Comparison of ENCODE assay signal across 1 cellular context in the genomic region with DNA sequence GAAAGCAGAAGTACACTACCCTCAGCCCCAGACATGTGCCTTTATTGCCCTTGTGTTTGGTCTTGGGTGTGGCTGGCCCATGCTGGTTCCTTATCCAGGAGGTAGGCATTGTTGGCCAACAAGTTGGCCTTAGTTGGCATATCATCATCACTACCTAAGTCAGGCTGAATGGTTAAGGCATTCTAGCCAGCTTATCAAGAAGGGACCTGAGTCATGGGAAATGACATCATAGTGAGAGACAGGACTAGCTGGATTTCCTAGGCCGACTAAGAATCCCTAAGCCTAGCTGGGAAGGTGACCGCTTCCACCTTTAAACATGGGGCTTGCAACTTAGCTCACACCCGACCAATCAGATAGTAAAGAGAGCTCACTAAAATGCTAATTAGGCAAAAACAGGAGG.
A peak's percentile ranks its signal among the peaks of the same experiment; 100 is the strongest.
TF ChIP-seq lines count a peak whose summit lies in the region.
"Not testable (repeated sequence)": the region's sequence is repeated elsewhere in the genome, so short reads cannot be mapped to it uniquely, and the experiment has no call there.

No MANE protein-coding gene starts in this region.

TF ChIP-seq in K562, 482 proteins besides CTCF, POLR2A, EP300 and RAD21 (continued from another document):
- TF ChIP-seq, protein P1, sequence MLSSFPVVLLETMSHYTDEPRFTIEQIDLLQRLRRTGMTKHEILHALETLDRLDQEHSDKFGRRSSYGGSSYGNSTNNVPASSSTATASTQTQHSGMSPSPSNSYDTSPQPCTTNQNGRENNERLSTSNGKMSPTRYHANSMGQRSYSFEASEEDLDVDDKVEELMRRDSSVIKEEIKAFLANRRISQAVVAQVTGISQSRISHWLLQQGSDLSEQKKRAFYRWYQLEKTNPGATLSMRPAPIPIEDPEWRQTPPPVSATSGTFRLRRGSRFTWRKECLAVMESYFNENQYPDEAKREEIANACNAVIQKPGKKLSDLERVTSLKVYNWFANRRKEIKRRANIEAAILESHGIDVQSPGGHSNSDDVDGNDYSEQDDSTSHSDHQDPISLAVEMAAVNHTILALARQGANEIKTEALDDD (IDR thresholded peaks at IDR 0.05), result 0 out of 2 replicates have a peak, but pooled peaks have one; percentile 13
- TF ChIP-seq CREM (IDR thresholded peaks at IDR 0.05; ENCODE audit: low read depth) (peak; percentile 37; the same call in 1 of the 2 replicates), ZNF316 (IDR thresholded peaks at IDR 0.05) (peak; percentile 50), C11orf30 (IDR thresholded peaks at IDR 0.05; ENCODE audit: low read depth) (peak; percentile 47; the same call in 1 of the 2 replicates), FOSL1 (tag; conservative IDR thresholded peaks at IDR 0.05) (0 out of 2 replicates have a peak, but pooled peaks have one; percentile 21)
- TF ChIP-seq, protein P2, sequence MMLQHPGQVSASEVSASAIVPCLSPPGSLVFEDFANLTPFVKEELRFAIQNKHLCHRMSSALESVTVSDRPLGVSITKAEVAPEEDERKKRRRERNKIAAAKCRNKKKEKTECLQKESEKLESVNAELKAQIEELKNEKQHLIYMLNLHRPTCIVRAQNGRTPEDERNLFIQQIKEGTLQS (IDR thresholded peaks at IDR 0.05), result peak; percentile 71
- TF ChIP-seq, protein P2 (CRISPR knock-in tag; conservative IDR thresholded peaks at IDR 0.05), result not testable (repeated sequence)
